In the genomic region with DNA sequence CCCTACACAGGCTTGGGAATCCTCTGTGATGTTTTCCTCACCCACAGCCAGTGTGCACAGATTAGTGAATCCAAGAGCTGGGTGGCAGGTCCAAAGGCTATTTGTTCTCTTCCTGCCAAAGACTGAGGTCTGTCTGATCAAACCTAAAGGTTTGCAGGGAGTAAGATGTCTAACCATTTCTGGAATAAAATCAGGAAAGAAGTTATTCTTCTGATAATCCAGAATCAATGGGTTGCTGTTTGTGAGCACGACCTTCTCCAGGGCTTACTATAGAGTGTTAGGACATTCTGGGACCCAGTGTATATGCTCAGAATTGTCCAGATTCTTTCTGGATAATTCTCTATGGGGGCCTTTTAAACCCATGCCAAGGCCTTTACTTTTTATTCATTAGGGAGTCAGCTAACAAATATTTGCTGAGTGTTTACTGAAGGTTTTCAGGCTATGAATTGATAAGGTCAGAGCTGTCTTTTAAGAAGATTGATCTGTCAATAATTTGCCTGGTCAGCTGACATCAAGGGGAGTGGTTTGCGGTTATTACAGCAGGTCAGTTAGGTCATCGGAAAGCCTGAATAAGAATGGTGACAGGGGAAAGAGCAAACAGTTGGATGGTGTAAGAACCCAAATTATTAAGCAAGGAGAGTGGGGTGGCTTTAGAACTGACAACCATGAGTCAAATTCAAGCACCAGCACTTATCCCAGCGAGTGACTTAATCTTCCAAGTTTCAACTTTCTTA, we compare ENCODE assay signal across 1 cellular context.
A peak's percentile ranks its signal among the peaks of the same experiment; 100 is the strongest.
TF ChIP-seq lines count a peak whose summit lies in the region.

No MANE protein-coding gene starts in this region.

TF ChIP-seq in HepG2, 621 proteins besides CTCF, POLR2A, EP300 and RAD21 (continued from another document and continues in another):
- TF ChIP-seq, protein P1, sequence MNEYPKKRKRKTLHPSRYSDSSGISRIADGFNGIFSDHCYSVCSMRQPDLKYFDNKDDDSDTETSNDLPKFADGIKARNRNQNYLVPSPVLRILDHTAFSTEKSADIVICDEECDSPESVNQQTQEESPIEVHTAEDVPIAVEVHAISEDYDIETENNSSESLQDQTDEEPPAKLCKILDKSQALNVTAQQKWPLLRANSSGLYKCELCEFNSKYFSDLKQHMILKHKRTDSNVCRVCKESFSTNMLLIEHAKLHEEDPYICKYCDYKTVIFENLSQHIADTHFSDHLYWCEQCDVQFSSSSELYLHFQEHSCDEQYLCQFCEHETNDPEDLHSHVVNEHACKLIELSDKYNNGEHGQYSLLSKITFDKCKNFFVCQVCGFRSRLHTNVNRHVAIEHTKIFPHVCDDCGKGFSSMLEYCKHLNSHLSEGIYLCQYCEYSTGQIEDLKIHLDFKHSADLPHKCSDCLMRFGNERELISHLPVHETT (CRISPR knock-in tag; conservative IDR thresholded peaks at IDR 0.05) = no peak
- TF ChIP-seq HMG20B (CRISPR knock-in tag; conservative IDR thresholded peaks at IDR 0.05) = peak; percentile 71
- TF ChIP-seq ZNF674 (CRISPR knock-in tag; IDR thresholded peaks at IDR 0.05; ENCODE audit: low read depth) = no peak
- no peak for TF ChIP-seq U2AF1 (optimal IDR thresholded peaks at IDR 0.05; ENCODE audit: low read depth, low read length)
- TF ChIP-seq, protein P2, sequence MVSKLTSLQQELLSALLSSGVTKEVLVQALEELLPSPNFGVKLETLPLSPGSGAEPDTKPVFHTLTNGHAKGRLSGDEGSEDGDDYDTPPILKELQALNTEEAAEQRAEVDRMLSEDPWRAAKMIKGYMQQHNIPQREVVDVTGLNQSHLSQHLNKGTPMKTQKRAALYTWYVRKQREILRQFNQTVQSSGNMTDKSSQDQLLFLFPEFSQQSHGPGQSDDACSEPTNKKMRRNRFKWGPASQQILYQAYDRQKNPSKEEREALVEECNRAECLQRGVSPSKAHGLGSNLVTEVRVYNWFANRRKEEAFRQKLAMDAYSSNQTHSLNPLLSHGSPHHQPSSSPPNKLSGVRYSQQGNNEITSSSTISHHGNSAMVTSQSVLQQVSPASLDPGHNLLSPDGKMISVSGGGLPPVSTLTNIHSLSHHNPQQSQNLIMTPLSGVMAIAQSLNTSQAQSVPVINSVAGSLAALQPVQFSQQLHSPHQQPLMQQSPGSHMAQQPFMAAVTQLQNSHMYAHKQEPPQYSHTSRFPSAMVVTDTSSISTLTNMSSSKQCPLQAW (CRISPR knock-in tag; IDR thresholded peaks at IDR 0.05) = no peak
- no peak for TF ChIP-seq ZNF850 (CRISPR knock-in tag; conservative IDR thresholded peaks at IDR 0.05)
- no peak for TF ChIP-seq ZMAT3 (CRISPR knock-in tag; conservative IDR thresholded peaks at IDR 0.05)
- no peak for TF ChIP-seq MYC (CRISPR knock-in tag; IDR thresholded peaks at IDR 0.05; ENCODE audit: borderline replicate concordance)
- TF ChIP-seq, protein P3, sequence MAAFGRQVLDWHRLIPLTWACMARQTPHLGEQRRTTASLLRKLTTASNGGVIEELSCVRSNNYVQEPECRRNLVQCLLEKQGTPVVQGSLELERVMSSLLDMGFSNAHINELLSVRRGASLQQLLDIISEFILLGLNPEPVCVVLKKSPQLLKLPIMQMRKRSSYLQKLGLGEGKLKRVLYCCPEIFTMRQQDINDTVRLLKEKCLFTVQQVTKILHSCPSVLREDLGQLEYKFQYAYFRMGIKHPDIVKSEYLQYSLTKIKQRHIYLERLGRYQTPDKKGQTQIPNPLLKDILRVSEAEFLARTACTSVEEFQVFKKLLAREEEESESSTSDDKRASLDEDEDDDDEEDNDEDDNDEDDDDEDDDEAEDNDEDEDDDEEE (CRISPR knock-in tag; IDR thresholded peaks at IDR 0.05) = no peak
- TF ChIP-seq, protein P4, sequence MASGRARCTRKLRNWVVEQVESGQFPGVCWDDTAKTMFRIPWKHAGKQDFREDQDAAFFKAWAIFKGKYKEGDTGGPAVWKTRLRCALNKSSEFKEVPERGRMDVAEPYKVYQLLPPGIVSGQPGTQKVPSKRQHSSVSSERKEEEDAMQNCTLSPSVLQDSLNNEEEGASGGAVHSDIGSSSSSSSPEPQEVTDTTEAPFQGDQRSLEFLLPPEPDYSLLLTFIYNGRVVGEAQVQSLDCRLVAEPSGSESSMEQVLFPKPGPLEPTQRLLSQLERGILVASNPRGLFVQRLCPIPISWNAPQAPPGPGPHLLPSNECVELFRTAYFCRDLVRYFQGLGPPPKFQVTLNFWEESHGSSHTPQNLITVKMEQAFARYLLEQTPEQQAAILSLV (CRISPR knock-in tag; IDR thresholded peaks at IDR 0.05; ENCODE audit: borderline replicate concordance) = no peak
- peak; percentile 58 to 77 for TF ChIP-seq MAFK (conservative IDR thresholded peaks at IDR 0.05 in 1 of 2, IDR thresholded peaks at IDR 0.05 in 1 of 2; ENCODE audit: low read length in 2 of 2)
- no peak for TF ChIP-seq GTF2F1 (IDR thresholded peaks at IDR 0.05; ENCODE audit: low read length)
- 0 out of 2 replicates have a peak, but pooled peaks have one; percentile 8 for TF ChIP-seq KDM6A (CRISPR knock-in tag; IDR thresholded peaks at IDR 0.05; ENCODE audit: low read depth)
- peak; percentile 36; the same call in 1 of the 2 replicates for TF ChIP-seq FOXA1 (IDR thresholded peaks at IDR 0.05)
- TF ChIP-seq FOXA1 (CRISPR knock-in tag; IDR thresholded peaks at IDR 0.05) = peak; percentile 80
- no peak for TF ChIP-seq PCBP2 (optimal IDR thresholded peaks at IDR 0.05; ENCODE audit: low read depth, low read length, poor library complexity, severe bottlenecking)
- 0 out of 2 replicates have a peak, but pooled peaks have one; percentile 23 for TF ChIP-seq KDM5A (IDR thresholded peaks at IDR 0.05; ENCODE audit: borderline replicate concordance, low read length)
- TF ChIP-seq, protein P5, sequence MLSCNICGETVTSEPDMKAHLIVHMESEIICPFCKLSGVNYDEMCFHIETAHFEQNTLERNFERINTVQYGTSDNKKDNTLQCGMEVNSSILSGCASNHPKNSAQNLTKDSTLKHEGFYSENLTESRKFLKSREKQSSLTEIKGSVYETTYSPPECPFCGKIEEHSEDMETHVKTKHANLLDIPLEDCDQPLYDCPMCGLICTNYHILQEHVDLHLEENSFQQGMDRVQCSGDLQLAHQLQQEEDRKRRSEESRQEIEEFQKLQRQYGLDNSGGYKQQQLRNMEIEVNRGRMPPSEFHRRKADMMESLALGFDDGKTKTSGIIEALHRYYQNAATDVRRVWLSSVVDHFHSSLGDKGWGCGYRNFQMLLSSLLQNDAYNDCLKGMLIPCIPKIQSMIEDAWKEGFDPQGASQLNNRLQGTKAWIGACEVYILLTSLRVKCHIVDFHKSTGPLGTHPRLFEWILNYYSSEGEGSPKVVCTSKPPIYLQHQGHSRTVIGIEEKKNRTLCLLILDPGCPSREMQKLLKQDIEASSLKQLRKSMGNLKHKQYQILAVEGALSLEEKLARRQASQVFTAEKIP (CRISPR knock-in tag; IDR thresholded peaks at IDR 0.05; ENCODE audit: borderline replicate concordance) = no peak
- peak; percentile 99 for TF ChIP-seq CEBPB (IDR thresholded peaks at IDR 0.05; ENCODE audit: borderline replicate concordance, low read depth, low read length)
- TF ChIP-seq, protein P6, sequence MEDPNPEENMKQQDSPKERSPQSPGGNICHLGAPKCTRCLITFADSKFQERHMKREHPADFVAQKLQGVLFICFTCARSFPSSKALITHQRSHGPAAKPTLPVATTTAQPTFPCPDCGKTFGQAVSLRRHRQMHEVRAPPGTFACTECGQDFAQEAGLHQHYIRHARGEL (CRISPR knock-in tag; IDR thresholded peaks at IDR 0.05) = no peak
- TF ChIP-seq ZNF510 (CRISPR knock-in tag; IDR thresholded peaks at IDR 0.05; ENCODE audit: low read depth) = no peak
- TF ChIP-seq PRMT3 (CRISPR knock-in tag; IDR thresholded peaks at IDR 0.05; ENCODE audit: borderline replicate concordance, low read depth) = no peak
- TF ChIP-seq HNF4A (CRISPR knock-in tag; IDR thresholded peaks at IDR 0.05) = peak; percentile 69
- TF ChIP-seq, protein P7, sequence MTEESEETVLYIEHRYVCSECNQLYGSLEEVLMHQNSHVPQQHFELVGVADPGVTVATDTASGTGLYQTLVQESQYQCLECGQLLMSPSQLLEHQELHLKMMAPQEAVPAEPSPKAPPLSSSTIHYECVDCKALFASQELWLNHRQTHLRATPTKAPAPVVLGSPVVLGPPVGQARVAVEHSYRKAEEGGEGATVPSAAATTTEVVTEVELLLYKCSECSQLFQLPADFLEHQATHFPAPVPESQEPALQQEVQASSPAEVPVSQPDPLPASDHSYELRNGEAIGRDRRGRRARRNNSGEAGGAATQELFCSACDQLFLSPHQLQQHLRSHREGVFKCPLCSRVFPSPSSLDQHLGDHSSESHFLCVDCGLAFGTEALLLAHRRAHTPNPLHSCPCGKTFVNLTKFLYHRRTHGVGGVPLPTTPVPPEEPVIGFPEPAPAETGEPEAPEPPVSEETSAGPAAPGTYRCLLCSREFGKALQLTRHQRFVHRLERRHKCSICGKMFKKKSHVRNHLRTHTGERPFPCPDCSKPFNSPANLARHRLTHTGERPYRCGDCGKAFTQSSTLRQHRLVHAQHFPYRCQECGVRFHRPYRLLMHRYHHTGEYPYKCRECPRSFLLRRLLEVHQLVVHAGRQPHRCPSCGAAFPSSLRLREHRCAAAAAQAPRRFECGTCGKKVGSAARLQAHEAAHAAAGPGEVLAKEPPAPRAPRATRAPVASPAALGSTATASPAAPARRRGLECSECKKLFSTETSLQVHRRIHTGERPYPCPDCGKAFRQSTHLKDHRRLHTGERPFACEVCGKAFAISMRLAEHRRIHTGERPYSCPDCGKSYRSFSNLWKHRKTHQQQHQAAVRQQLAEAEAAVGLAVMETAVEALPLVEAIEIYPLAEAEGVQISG (CRISPR knock-in tag; IDR thresholded peaks at IDR 0.05) = no peak
- TF ChIP-seq ZNF253 (CRISPR knock-in tag; IDR thresholded peaks at IDR 0.05; ENCODE audit: borderline replicate concordance) = no peak
- TF ChIP-seq, protein P8, sequence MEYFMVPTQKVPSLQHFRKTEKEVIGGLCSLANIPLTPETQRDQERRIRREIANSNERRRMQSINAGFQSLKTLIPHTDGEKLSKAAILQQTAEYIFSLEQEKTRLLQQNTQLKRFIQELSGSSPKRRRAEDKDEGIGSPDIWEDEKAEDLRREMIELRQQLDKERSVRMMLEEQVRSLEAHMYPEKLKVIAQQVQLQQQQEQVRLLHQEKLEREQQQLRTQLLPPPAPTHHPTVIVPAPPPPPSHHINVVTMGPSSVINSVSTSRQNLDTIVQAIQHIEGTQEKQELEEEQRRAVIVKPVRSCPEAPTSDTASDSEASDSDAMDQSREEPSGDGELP (IDR thresholded peaks at IDR 0.05; ENCODE audit: borderline replicate concordance, low read depth) = peak; percentile 93
- TF ChIP-seq, protein P9, sequence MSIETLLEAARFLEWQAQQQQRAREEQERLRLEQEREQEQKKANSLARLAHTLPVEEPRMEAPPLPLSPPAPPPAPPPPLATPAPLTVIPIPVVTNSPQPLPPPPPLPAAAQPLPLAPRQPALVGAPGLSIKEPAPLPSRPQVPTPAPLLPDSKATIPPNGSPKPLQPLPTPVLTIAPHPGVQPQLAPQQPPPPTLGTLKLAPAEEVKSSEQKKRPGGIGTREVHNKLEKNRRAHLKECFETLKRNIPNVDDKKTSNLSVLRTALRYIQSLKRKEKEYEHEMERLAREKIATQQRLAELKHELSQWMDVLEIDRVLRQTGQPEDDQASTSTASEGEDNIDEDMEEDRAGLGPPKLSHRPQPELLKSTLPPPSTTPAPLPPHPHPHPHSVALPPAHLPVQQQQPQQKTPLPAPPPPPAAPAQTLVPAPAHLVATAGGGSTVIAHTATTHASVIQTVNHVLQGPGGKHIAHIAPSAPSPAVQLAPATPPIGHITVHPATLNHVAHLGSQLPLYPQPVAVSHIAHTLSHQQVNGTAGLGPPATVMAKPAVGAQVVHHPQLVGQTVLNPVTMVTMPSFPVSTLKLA (IDR thresholded peaks at IDR 0.05) = no peak; the same call in 1 of the 2 replicates
- no peak for TF ChIP-seq ZNF605 (CRISPR knock-in tag; IDR thresholded peaks at IDR 0.05)
- no peak for TF ChIP-seq ARID2 (CRISPR knock-in tag; IDR thresholded peaks at IDR 0.05; ENCODE audit: borderline replicate concordance)
- TF ChIP-seq, protein P10, sequence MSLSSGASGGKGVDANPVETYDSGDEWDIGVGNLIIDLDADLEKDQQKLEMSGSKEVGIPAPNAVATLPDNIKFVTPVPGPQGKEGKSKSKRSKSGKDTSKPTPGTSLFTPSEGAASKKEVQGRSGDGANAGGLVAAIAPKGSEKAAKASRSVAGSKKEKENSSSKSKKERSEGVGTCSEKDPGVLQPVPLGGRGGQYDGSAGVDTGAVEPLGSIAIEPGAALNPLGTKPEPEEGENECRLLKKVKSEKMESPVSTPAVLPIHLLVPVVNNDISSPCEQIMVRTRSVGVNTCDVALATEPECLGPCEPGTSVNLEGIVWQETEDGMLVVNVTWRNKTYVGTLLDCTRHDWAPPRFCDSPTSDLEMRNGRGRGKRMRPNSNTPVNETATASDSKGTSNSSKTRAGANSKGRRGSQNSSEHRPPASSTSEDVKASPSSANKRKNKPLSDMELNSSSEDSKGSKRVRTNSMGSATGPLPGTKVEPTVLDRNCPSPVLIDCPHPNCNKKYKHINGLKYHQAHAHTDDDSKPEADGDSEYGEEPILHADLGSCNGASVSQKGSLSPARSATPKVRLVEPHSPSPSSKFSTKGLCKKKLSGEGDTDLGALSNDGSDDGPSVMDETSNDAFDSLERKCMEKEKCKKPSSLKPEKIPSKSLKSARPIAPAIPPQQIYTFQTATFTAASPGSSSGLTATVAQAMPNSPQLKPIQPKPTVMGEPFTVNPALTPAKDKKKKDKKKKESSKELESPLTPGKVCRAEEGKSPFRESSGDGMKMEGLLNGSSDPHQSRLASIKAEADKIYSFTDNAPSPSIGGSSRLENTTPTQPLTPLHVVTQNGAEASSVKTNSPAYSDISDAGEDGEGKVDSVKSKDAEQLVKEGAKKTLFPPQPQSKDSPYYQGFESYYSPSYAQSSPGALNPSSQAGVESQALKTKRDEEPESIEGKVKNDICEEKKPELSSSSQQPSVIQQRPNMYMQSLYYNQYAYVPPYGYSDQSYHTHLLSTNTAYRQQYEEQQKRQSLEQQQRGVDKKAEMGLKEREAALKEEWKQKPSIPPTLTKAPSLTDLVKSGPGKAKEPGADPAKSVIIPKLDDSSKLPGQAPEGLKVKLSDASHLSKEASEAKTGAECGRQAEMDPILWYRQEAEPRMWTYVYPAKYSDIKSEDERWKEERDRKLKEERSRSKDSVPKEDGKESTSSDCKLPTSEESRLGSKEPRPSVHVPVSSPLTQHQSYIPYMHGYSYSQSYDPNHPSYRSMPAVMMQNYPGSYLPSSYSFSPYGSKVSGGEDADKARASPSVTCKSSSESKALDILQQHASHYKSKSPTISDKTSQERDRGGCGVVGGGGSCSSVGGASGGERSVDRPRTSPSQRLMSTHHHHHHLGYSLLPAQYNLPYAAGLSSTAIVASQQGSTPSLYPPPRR (CRISPR knock-in tag; IDR thresholded peaks at IDR 0.05; ENCODE audit: borderline replicate concordance) = peak; percentile 74; the same call in 1 of the 2 replicates
- peak; percentile 74 for TF ChIP-seq JUN (CRISPR knock-in tag; IDR thresholded peaks at IDR 0.05)
- TF ChIP-seq ZNF225 (CRISPR knock-in tag; IDR thresholded peaks at IDR 0.05) = no peak
- TF ChIP-seq PHF21A (CRISPR knock-in tag; IDR thresholded peaks at IDR 0.05) = peak; percentile 91
- TF ChIP-seq YEATS2 (CRISPR knock-in tag; IDR thresholded peaks at IDR 0.05; ENCODE audit: borderline replicate concordance) = no peak
